Comparison of ENCODE assay signal across 13 cellular contexts in genomic region chr21:43956667-43957030, GRCh38. TPM values are rescaled to one million over a fixed set of nuclear protein-coding genes. Genes with fewer than 3 reads are reported as not detected.
DNase-seq lines count a peak whose midpoint lies in the region; ATAC-seq and TF ChIP-seq lines count a peak whose summit lies in the region.
"Had no signal": no experiment of that assay in that cellular context is flagged by ENCODE, and none has a peak within 500 bp of the region (broad histone marks: within the 10 kb centered on the region; RNA-seq: fewer than 3 reads in every experiment).

No MANE protein-coding gene starts in this region.

- no peak for ATAC-seq in HG02571 (IDR thresholded peaks at IDR 0.05; ENCODE audit: unreplicated experiment)
- ATAC-seq: CD8-positive, alpha-beta T cell had no signal

- H3K4me1 ChIP-seq in CD4-positive, alpha-beta memory T cell (ENCODE audit: insufficient read depth, low read length) = peaks cover 11% of the 10 kb centered on the region
- peaks cover 8 to 9% of the 10 kb centered on the region in 2 experiments; a peak in 2 of 4 replicates for H3K4me1 ChIP-seq in SK-N-SH (ENCODE audit: control insufficient read depth in 1 of 2, insufficient read depth in 2 of 2, low read depth in 1 of 2, low read length in 1 of 2)
- H3K4me1 ChIP-seq: prostate gland had no signal

- H3K36me3 ChIP-seq in CD4-positive, alpha-beta memory T cell (ENCODE audit: insufficient read depth, low read length) = peaks cover 10% of the 10 kb centered on the region
- peaks cover 0 to 3% of the 10 kb centered on the region in 2 experiments for H3K36me3 ChIP-seq in SK-N-SH (replicated peaks in 1 of 2; ENCODE audit: control insufficient read depth in 1 of 2, insufficient read depth in 2 of 2, low read length in 1 of 2)
- H3K36me3 ChIP-seq: prostate gland, SJCRH30 had no signal

- H4K20me1 ChIP-seq in SK-N-SH (ENCODE audit: insufficient read depth) = peaks cover 23% of the 10 kb centered on the region; the same call in 1 of the 2 replicates

- no peak overlapping the region for H3K27ac ChIP-seq in CD4-positive, alpha-beta memory T cell (ENCODE audit: low read depth, low read length)
- no peak overlapping the region for H3K27ac ChIP-seq in SK-N-SH (ENCODE audit: low read depth in 2 of 2, low read length in 1 of 2)
- H3K27ac ChIP-seq: prostate gland, SJCRH30 had no signal

- no peak for TF ChIP-seq RAD21 in SK-N-SH (IDR thresholded peaks at IDR 0.05; ENCODE audit: low read length)

- no peak for TF ChIP-seq EP300 in SK-N-SH (IDR thresholded peaks at IDR 0.05; ENCODE audit: borderline replicate concordance in 1 of 2, low read depth in 1 of 2, low read length in 1 of 2)

- POLR2A ChIA-PET in CD4-positive, alpha-beta memory T cell (lab: Charles Lee; ENCODE audit: partially characterized antibody) = no interaction called here
- POLR2A ChIA-PET in SK-N-SH (lab: Yijun Ruan, JAX) = no interaction called here

- H3K79me2 ChIP-seq in SK-N-SH (ENCODE audit: insufficient read depth) = peaks cover 5% of the 10 kb centered on the region; the same call in 1 of the 2 replicates

- no peaks in the 10 kb centered on the region for H3K9me3 Mint-ChIP-seq in CD4-positive, alpha-beta memory T cell
- no peaks in the 10 kb centered on the region for H3K9me3 Mint-ChIP-seq in neural crest cell
- H3K9me3 Mint-ChIP-seq: CD8-positive, alpha-beta T cell; dendritic cell treated with granulocyte-macrophage colony-stimulating factor and Interleukin-4, amounts not matched to agents 40 ng/mL and 50 ng/mL, for 4 days had no signal

- DNase-seq in CD4-positive, alpha-beta memory T cell = no peak
- DNase-seq in SK-N-SH (no peak), fibroblast of gingiva (ENCODE audit: low read depth) (peak; percentile 15), neural crest cell (ENCODE audit: low read depth, low spot score) (no peak), NCI-H128 (lab: John Stamatoyannopoulos, UW; ENCODE audit: unreplicated experiment) (no peak), SKM-1 treated with dmso at 0.1 percent for 144 hours (lab: John Stamatoyannopoulos, UW; ENCODE audit: unreplicated experiment) (no peak), NCI-H1694 treated with DMSO at 0.1 percent for 48 hours (lab: John Stamatoyannopoulos, UW) (no peak)
- DNase-seq: CD8-positive, alpha-beta T cell; NCI-H1930 had no signal

- H3K4me3 Mint-ChIP-seq in CD4-positive, alpha-beta memory T cell = no peak overlapping the region
- H3K4me3 Mint-ChIP-seq in neural crest cell = no peak overlapping the region
- H3K4me3 Mint-ChIP-seq: CD8-positive, alpha-beta T cell; dendritic cell treated with granulocyte-macrophage colony-stimulating factor and Interleukin-4, amounts not matched to agents 40 ng/mL and 50 ng/mL, for 4 days had no signal

- no peaks in the 10 kb centered on the region for H3K27me3 ChIP-seq in CD4-positive, alpha-beta memory T cell (ENCODE audit: insufficient read depth, low read length)
- no peaks in the 10 kb centered on the region for H3K27me3 ChIP-seq in SK-N-SH (ENCODE audit: insufficient read depth)
- H3K27me3 ChIP-seq: SJCRH30 had no signal

- no peak overlapping the region for H2AFZ ChIP-seq in SK-N-SH (ENCODE audit: low read depth)

- 0 out of 2 replicates have a peak overlapping the region, but pooled peaks have one; percentile 28 for H3K4me2 ChIP-seq in SK-N-SH

- H3F3A ChIP-seq in SK-N-SH (replicated peaks; ENCODE audit: insufficient read depth) = no peaks in the 10 kb centered on the region

- CTCF ChIA-PET in CD4-positive, alpha-beta memory T cell (lab: Charles Lee; ENCODE audit: partially characterized antibody) = no interaction called here
- CTCF ChIA-PET in SK-N-SH (lab: Yijun Ruan, JAX) = no interaction called here

- no peaks in the 10 kb centered on the region for H3K9me3 ChIP-seq in CD4-positive, alpha-beta memory T cell (ENCODE audit: control insufficient read depth in 1 of 2, low read length in 2 of 2)
- H3K9me3 ChIP-seq in SK-N-SH = no peaks in the 10 kb centered on the region
- H3K9me3 ChIP-seq: prostate gland, SJCRH30 had no signal

- TF ChIP-seq CTCF in SK-N-SH (IDR thresholded peaks at IDR 0.05) (no peak), neural crest cell (conservative IDR thresholded peaks at IDR 0.05) (no peak)

- 70% methylated on average over 3 of the region's 6 CpGs for WGBS in SK-N-SH (ENCODE audit: low lambda C conversion rate)

- intact Hi-C loops in CD4-positive, alpha-beta memory T cell (cut with micrococcal nuclease) = no loop called here

- peaks cover 14 to 35% of the 10 kb centered on the region in 2 donors for H3K36me3 Mint-ChIP-seq in CD4-positive, alpha-beta memory T cell
- H3K36me3 Mint-ChIP-seq in neural crest cell (ENCODE audit: low read depth) = peaks cover 4% of the 10 kb centered on the region

- peaks cover 10 to 22% (median 13%) of the 10 kb centered on the region in 4 donors for H3K4me1 Mint-ChIP-seq in CD4-positive, alpha-beta memory T cell
- peaks cover 8% of the 10 kb centered on the region for H3K4me1 Mint-ChIP-seq in neural crest cell

- H3K4me3 ChIP-seq in CD4-positive, alpha-beta memory T cell (ENCODE audit: low read length in 2 of 2) = no peak overlapping the region
- no peak overlapping the region for H3K4me3 ChIP-seq in SK-N-SH (ENCODE audit: low read depth in 2 of 2, low read length in 1 of 2)
- H3K4me3 ChIP-seq: prostate gland, SJCRH30 had no signal

- peak overlapping the region in 4 of 7 donors; percentile 29 to 75 (median 57) for H3K27ac Mint-ChIP-seq in CD4-positive, alpha-beta memory T cell
- H3K27ac Mint-ChIP-seq in neural crest cell (ENCODE audit: unreplicated experiment) = peak overlapping the region; percentile 81
- H3K27ac Mint-ChIP-seq: CD8-positive, alpha-beta T cell; dendritic cell treated with granulocyte-macrophage colony-stimulating factor and Interleukin-4, amounts not matched to agents 40 ng/mL and 50 ng/mL, for 4 days had no signal

- H3K27me3 Mint-ChIP-seq in CD4-positive, alpha-beta memory T cell = no peaks in the 10 kb centered on the region
- H3K27me3 Mint-ChIP-seq in neural crest cell (ENCODE audit: low read depth) = no peaks in the 10 kb centered on the region
- H3K27me3 Mint-ChIP-seq: dendritic cell treated with granulocyte-macrophage colony-stimulating factor and Interleukin-4, amounts not matched to agents 40 ng/mL and 50 ng/mL, for 4 days had no signal

- no peak overlapping the region for H3K9ac ChIP-seq in SK-N-SH

- no peaks in the 10 kb centered on the region for H3K9me2 ChIP-seq in SK-N-SH

TF ChIP-seq in SK-N-SH, 30 proteins besides CTCF, POLR2A, EP300 and RAD21 (continues in another document):
- TF ChIP-seq MEF2A (IDR thresholded peaks at IDR 0.05; ENCODE audit: borderline replicate concordance, low read depth) (no peak), TEAD4 (IDR thresholded peaks at IDR 0.05; ENCODE audit: borderline replicate concordance, insufficient read depth) (no peak), SIN3A (IDR thresholded peaks at IDR 0.05; ENCODE audit: borderline replicate concordance, low read depth, low read length) (no peak), PBX3 (IDR thresholded peaks at IDR 0.05) (no peak), FOSL2 (IDR thresholded peaks at IDR 0.05; ENCODE audit: borderline replicate concordance, low read depth) (no peak), MAX (IDR thresholded peaks at IDR 0.05; ENCODE audit: low read depth) (no peak), GATA2 (CRISPR knock-in tag; IDR thresholded peaks at IDR 0.05) (no peak), IRF3 (IDR thresholded peaks at IDR 0.05; ENCODE audit: low read depth, low read length) (no peak), USF2 (IDR thresholded peaks at IDR 0.05; ENCODE audit: borderline replicate concordance, low read depth, low read length) (no peak)

RNA-seq across cellular contexts. Expression of gene TRAPPC10, which starts 55.5 kb away (rescaled TPM):
- total RNA-seq in CD4-positive, alpha-beta memory T cell = 10 to 100 TPM; 94.2 to 95.5 TPM
- 10 to 100 TPM; 17.7 to 40.2 TPM for polyA plus RNA-seq in CD4-positive, alpha-beta memory T cell
- polyA plus RNA-seq in SK-N-SH (2012; rRNA removed) = 17.5 and 18.9 TPM in 2 replicates
- 12.4 and 14.8 TPM in 2 replicates for polyA plus RNA-seq in SK-N-SH (2012; cell fraction: cytosol; rRNA removed)
- polyA plus RNA-seq in SK-N-SH (2012; cell fraction: nucleus; rRNA removed) = 42.6 and 53.7 TPM in 2 replicates
- 35.1 and 36.7 TPM in 2 replicates for total RNA-seq in neural crest cell
